In genomic region chr20:8809107-8809953, GRCh38 we compare ENCODE assay signal across 1 cellular context.
TF ChIP-seq lines count a peak whose summit lies in the region.

No MANE protein-coding gene starts in this region.

TF ChIP-seq in HepG2, 621 proteins besides CTCF, POLR2A, EP300 and RAD21 (continued from another document and continues in another):
- TF ChIP-seq NFAT5 (CRISPR knock-in tag; IDR thresholded peaks at IDR 0.05) (no peak), KLF6 (CRISPR knock-in tag; IDR thresholded peaks at IDR 0.05) (no peak), ZNF512B (CRISPR knock-in tag; IDR thresholded peaks at IDR 0.05; ENCODE audit: borderline replicate concordance) (no peak), ZFP41 (CRISPR knock-in tag; IDR thresholded peaks at IDR 0.05; ENCODE audit: borderline replicate concordance) (no peak), RFX5 (IDR thresholded peaks at IDR 0.05; ENCODE audit: low read depth, low read length) (no peak), ZNF205 (CRISPR knock-in tag; IDR thresholded peaks at IDR 0.05) (peak; percentile 40; the same call in 1 of the 2 replicates), ZNF605 (CRISPR knock-in tag; IDR thresholded peaks at IDR 0.05) (peak; percentile 47; the same call in 1 of the 2 replicates), PCBP2 (optimal IDR thresholded peaks at IDR 0.05; ENCODE audit: low read depth, low read length, poor library complexity, severe bottlenecking) (no peak), NCOA5 (CRISPR knock-in tag; IDR thresholded peaks at IDR 0.05) (no peak), ZBTB44 (CRISPR knock-in tag; IDR thresholded peaks at IDR 0.05) (no peak), ETV6 (CRISPR knock-in tag; conservative IDR thresholded peaks at IDR 0.05) (no peak), TRIM22 (IDR thresholded peaks at IDR 0.05) (no peak), SMAD9 (CRISPR knock-in tag; IDR thresholded peaks at IDR 0.05) (0 out of 2 replicates have a peak, but pooled peaks have one; percentile 42), RELA (CRISPR knock-in tag; IDR thresholded peaks at IDR 0.05) (no peak), ZNF878 (CRISPR knock-in tag; IDR thresholded peaks at IDR 0.05) (0 out of 2 replicates have a peak, but pooled peaks have one; percentile 64), ZNF12 (CRISPR knock-in tag; IDR thresholded peaks at IDR 0.05) (peak; percentile 56; the same call in 1 of the 2 replicates), IRX3 (CRISPR knock-in tag; IDR thresholded peaks at IDR 0.05; ENCODE audit: borderline replicate concordance, low read depth) (no peak), ZNF563 (CRISPR knock-in tag; IDR thresholded peaks at IDR 0.05) (0 out of 2 replicates have a peak, but pooled peaks have one; percentile 25), IRF1 (CRISPR knock-in tag; IDR thresholded peaks at IDR 0.05; ENCODE audit: low read depth) (no peak), NFKBIZ (CRISPR knock-in tag; IDR thresholded peaks at IDR 0.05) (no peak), SNAPC5 (CRISPR knock-in tag; IDR thresholded peaks at IDR 0.05; ENCODE audit: borderline replicate concordance) (no peak), ZNF484 (CRISPR knock-in tag; IDR thresholded peaks at IDR 0.05; ENCODE audit: borderline replicate concordance, low read depth) (no peak), KLF11 (CRISPR knock-in tag; IDR thresholded peaks at IDR 0.05) (no peak), MIER3 (CRISPR knock-in tag; IDR thresholded peaks at IDR 0.05; ENCODE audit: borderline replicate concordance) (peak; percentile 65; the same call in 1 of the 2 replicates), FOXP1 (IDR thresholded peaks at IDR 0.05) (peak; percentile 74), FOXP1 (CRISPR knock-in tag; IDR thresholded peaks at IDR 0.05) (peak; percentile 90), ATAD3A (CRISPR knock-in tag; IDR thresholded peaks at IDR 0.05) (no peak), ZNF691 (CRISPR knock-in tag; IDR thresholded peaks at IDR 0.05; ENCODE audit: borderline replicate concordance, low read depth) (no peak), NFE2 (CRISPR knock-in tag; IDR thresholded peaks at IDR 0.05) (no peak), TEAD3 (CRISPR knock-in tag; optimal IDR thresholded peaks at IDR 0.05; ENCODE audit: borderline replicate concordance) (peak; percentile 84), CREB1 (IDR thresholded peaks at IDR 0.05) (no peak), CREB1 (CRISPR knock-in tag; IDR thresholded peaks at IDR 0.05) (no peak), DZIP1 (CRISPR knock-in tag; IDR thresholded peaks at IDR 0.05) (no peak), SRSF1 (optimal IDR thresholded peaks at IDR 0.05; ENCODE audit: low read depth, low read length) (no peak), ZBTB4 (CRISPR knock-in tag; IDR thresholded peaks at IDR 0.05; ENCODE audit: borderline replicate concordance) (peak; percentile 42; the same call in 1 of the 2 replicates), MNT (IDR thresholded peaks at IDR 0.05) (no peak), ZNF550 (CRISPR knock-in tag; IDR thresholded peaks at IDR 0.05; ENCODE audit: borderline replicate concordance) (no peak)
